8 cellular contexts compared by ENCODE assay signal in genomic region chr19:12639901-12640613, GRCh38. TPM values are rescaled to one million over a fixed set of nuclear protein-coding genes. Genes with fewer than 3 reads are reported as not detected.
DNase-seq lines count a peak whose midpoint lies in the region; ATAC-seq and TF ChIP-seq lines count a peak whose summit lies in the region.

No MANE protein-coding gene starts in this region.

- ATAC-seq in SK-N-SH treated with all-trans-retinoic acid at 6 μM for 48 hours: peak; percentile 94

- H3K4me1 Mint-ChIP-seq in activated naive CD4-positive, alpha-beta T cell treated with anti-CD3 and anti-CD28 coated beads, Interleukin-2, amount 50 U/mL, for 24 hours: peaks cover 19% of the 10 kb centered on the region

- no peaks in the 10 kb centered on the region for H3K27me3 Mint-ChIP-seq in activated naive CD4-positive, alpha-beta T cell treated with anti-CD3 and anti-CD28 coated beads, Interleukin-2, amount 50 U/mL, for 24 hours

- H3K79me2 ChIP-seq in parathyroid adenoma: peaks cover 3% of the 10 kb centered on the region

- no peaks in the 10 kb centered on the region for H3K36me3 ChIP-seq in cardiac muscle cell
- no peaks in the 10 kb centered on the region for H3K36me3 ChIP-seq in parathyroid adenoma (ENCODE audit: control insufficient read depth, insufficient read depth, low read length)
- peaks cover 8% of the 10 kb centered on the region for H3K36me3 ChIP-seq in thymus (ENCODE audit: control insufficient read depth, insufficient read depth)

- no peaks in the 10 kb centered on the region for H3K36me3 Mint-ChIP-seq in activated naive CD4-positive, alpha-beta T cell treated with anti-CD3 and anti-CD28 coated beads, Interleukin-2, amount 50 U/mL, for 24 hours

- H3K27ac Mint-ChIP-seq in activated naive CD4-positive, alpha-beta T cell treated with anti-CD3 and anti-CD28 coated beads, Interleukin-2, amount 50 U/mL, for 24 hours: peak overlapping the region; percentile 91

- no peak for TF ChIP-seq EP300 in Ishikawa (IDR thresholded peaks at IDR 0.05; ENCODE audit: borderline replicate concordance)

- H3K9ac ChIP-seq in parathyroid adenoma: peak overlapping the region; percentile 19

- peak overlapping the region; percentile 84 for H3K4me3 Mint-ChIP-seq in activated naive CD4-positive, alpha-beta T cell treated with anti-CD3 and anti-CD28 coated beads, Interleukin-2, amount 50 U/mL, for 24 hours

- H3K4me3 ChIP-seq in cardiac muscle cell: no peak overlapping the region
- H3K4me3 ChIP-seq in parathyroid adenoma (ENCODE audit: low read depth, low read length): no peak overlapping the region
- peak overlapping the region; percentile 36 for H3K4me3 ChIP-seq in thymus (ENCODE audit: low read length)

- peak overlapping the region; percentile 87 for H2AFZ ChIP-seq in parathyroid adenoma

- peak; percentile 82 for TF ChIP-seq CTCF in cardiac muscle cell (IDR thresholded peaks at IDR 0.05; ENCODE audit: low read depth, low read length)
- TF ChIP-seq CTCF in parathyroid adenoma (IDR thresholded peaks at IDR 0.05): peak; percentile 78

- peak overlapping the region; percentile 60 for H3K4me2 ChIP-seq in parathyroid adenoma (ENCODE audit: low read length)

- DNase-seq in GM04503 (ENCODE audit: low read depth) (peak; percentile 28), cardiac muscle cell (ENCODE audit: low read depth in 1 of 2, low spot score in 1 of 2) (peak; percentile 83 to 85), T1000 (lab: John Stamatoyannopoulos, UW) (no peak)

- H3K27me3 ChIP-seq in cardiac muscle cell: no peaks in the 10 kb centered on the region
- H3K27me3 ChIP-seq in parathyroid adenoma (ENCODE audit: control insufficient read depth, insufficient read depth, low read length): no peaks in the 10 kb centered on the region
- H3K27me3 ChIP-seq in thymus (ENCODE audit: control insufficient read depth, insufficient read depth): no peaks in the 10 kb centered on the region

- H3K4me1 ChIP-seq in cardiac muscle cell (ENCODE audit: low read depth) (peaks cover 3% of the 10 kb centered on the region), parathyroid adenoma (peaks cover 3% of the 10 kb centered on the region), thymus (ENCODE audit: control insufficient read depth, insufficient read depth, low read length) (peaks cover 7% of the 10 kb centered on the region)

- WGBS in thymus: 11% methylated on average over 39 of the region's 39 CpGs

- no peaks in the 10 kb centered on the region for H3K9me3 Mint-ChIP-seq in activated naive CD4-positive, alpha-beta T cell treated with anti-CD3 and anti-CD28 coated beads, Interleukin-2, amount 50 U/mL, for 24 hours

- peak; percentile 68 for TF ChIP-seq RAD21 in Ishikawa (IDR thresholded peaks at IDR 0.05; ENCODE audit: low read depth)

- H3K9me3 ChIP-seq in cardiac muscle cell (ENCODE audit: low read depth) (no peaks in the 10 kb centered on the region), parathyroid adenoma (ENCODE audit: control insufficient read depth, low read length) (no peaks in the 10 kb centered on the region), thymus (ENCODE audit: control insufficient read depth) (no peaks in the 10 kb centered on the region)

- H3K27ac ChIP-seq in cardiac muscle cell (no peak overlapping the region), parathyroid adenoma (no peak overlapping the region), thymus (ENCODE audit: low read depth) (no peak overlapping the region)

TF ChIP-seq in Ishikawa, 13 proteins besides CTCF, POLR2A, EP300 and RAD21:
- TF ChIP-seq REST (IDR thresholded peaks at IDR 0.05; ENCODE audit: low read depth) (no peak), CEBPB (IDR thresholded peaks at IDR 0.05) (no peak), NFIC (IDR thresholded peaks at IDR 0.05) (no peak), EGR1 (IDR thresholded peaks at IDR 0.05) (no peak), MAX (IDR thresholded peaks at IDR 0.05) (no peak), YY1 (IDR thresholded peaks at IDR 0.05; ENCODE audit: low read depth) (no peak)

TF ChIP-seq in SK-N-SH treated with all-trans-retinoic acid at 6 μM for 48 hours, 23 proteins besides CTCF, POLR2A, EP300 and RAD21:
- no peak for TF ChIP-seq TSHZ2 (CRISPR knock-in tag; IDR thresholded peaks at IDR 0.05)
- no peak for TF ChIP-seq RARB (CRISPR knock-in tag; IDR thresholded peaks at IDR 0.05)
- no peak for TF ChIP-seq ZNF565 (CRISPR knock-in tag; conservative IDR thresholded peaks at IDR 0.05; ENCODE audit: low read depth)
- no peak for TF ChIP-seq ZFP30 (CRISPR knock-in tag; IDR thresholded peaks at IDR 0.05)

RNA-seq across cellular contexts. Expression of gene MAN2B1, which starts 26.5 kb away (rescaled TPM):
- 45.7 and 47.5 TPM in 2 replicates for total RNA-seq in cardiac muscle cell
- polyA plus RNA-seq in cardiac muscle cell (22.1 and 25.3 TPM in 2 replicates), thymus (49.1 TPM)

RNA-seq across cellular contexts. Expression of gene WDR83, which starts 26.6 kb away (rescaled TPM):
- total RNA-seq in cardiac muscle cell: 28.4 and 39.0 TPM in 2 replicates
- 29.4 and 40.2 TPM in 2 replicates for polyA plus RNA-seq in cardiac muscle cell
- 19.6 TPM for polyA plus RNA-seq in thymus

RNA-seq across cellular contexts. Expression of gene ZNF791, which starts 29.3 kb away (rescaled TPM):
- 9.1 and 11.7 TPM in 2 replicates for total RNA-seq in cardiac muscle cell
- polyA plus RNA-seq in cardiac muscle cell (11.5 and 23.5 TPM in 2 replicates), thymus (9.1 TPM)

RNA-seq across cellular contexts. Expression of gene ZNF490, which starts 29.4 kb away (rescaled TPM):
- 5.0 and 5.7 TPM in 2 replicates for total RNA-seq in cardiac muscle cell
- polyA plus RNA-seq in cardiac muscle cell (2.4 and 4.2 TPM in 2 replicates), thymus (1.6 TPM)

RNA-seq across cellular contexts. Expression of gene DHPS, which starts 41.6 kb away (rescaled TPM):
- total RNA-seq in cardiac muscle cell: 64.8 and 113 TPM in 2 replicates
- polyA plus RNA-seq in cardiac muscle cell (80.0 and 99.5 TPM in 2 replicates), thymus (74.3 TPM)
